ENCODE assay signal across 1 cellular context in the genomic region with DNA sequence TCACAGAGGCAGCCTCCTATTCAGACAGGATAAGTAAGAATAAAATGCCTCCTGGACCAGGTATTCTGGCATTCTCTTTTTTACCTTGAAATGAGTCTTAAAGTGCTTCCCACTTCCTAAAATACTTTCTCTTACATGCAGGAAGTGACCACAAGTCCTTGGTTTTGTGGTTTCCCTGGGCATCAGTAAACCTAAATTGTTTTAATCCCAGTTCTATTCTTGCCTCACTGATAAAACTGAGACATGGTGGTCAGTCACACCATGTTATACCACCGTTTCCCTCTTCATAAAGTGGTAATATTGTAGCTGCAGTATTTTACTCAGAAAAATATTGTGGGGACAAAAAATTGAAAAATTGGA.
TF ChIP-seq lines count a peak whose summit lies in the region.

No MANE protein-coding gene starts in this region.

TF ChIP-seq in GM23338, 12 proteins besides CTCF, POLR2A, EP300 and RAD21:
- TF ChIP-seq ZNF114 (CRISPR knock-in tag; IDR thresholded peaks at IDR 0.05): no peak
- TF ChIP-seq EZH2phosphoT487 (IDR thresholded peaks at IDR 0.05; ENCODE audit: unreplicated experiment): no peak
- no peak; the same call in 1 of the 2 replicates for TF ChIP-seq POLR2AphosphoS5 (IDR thresholded peaks at IDR 0.05; ENCODE audit: low read depth)
- TF ChIP-seq, protein P1, sequence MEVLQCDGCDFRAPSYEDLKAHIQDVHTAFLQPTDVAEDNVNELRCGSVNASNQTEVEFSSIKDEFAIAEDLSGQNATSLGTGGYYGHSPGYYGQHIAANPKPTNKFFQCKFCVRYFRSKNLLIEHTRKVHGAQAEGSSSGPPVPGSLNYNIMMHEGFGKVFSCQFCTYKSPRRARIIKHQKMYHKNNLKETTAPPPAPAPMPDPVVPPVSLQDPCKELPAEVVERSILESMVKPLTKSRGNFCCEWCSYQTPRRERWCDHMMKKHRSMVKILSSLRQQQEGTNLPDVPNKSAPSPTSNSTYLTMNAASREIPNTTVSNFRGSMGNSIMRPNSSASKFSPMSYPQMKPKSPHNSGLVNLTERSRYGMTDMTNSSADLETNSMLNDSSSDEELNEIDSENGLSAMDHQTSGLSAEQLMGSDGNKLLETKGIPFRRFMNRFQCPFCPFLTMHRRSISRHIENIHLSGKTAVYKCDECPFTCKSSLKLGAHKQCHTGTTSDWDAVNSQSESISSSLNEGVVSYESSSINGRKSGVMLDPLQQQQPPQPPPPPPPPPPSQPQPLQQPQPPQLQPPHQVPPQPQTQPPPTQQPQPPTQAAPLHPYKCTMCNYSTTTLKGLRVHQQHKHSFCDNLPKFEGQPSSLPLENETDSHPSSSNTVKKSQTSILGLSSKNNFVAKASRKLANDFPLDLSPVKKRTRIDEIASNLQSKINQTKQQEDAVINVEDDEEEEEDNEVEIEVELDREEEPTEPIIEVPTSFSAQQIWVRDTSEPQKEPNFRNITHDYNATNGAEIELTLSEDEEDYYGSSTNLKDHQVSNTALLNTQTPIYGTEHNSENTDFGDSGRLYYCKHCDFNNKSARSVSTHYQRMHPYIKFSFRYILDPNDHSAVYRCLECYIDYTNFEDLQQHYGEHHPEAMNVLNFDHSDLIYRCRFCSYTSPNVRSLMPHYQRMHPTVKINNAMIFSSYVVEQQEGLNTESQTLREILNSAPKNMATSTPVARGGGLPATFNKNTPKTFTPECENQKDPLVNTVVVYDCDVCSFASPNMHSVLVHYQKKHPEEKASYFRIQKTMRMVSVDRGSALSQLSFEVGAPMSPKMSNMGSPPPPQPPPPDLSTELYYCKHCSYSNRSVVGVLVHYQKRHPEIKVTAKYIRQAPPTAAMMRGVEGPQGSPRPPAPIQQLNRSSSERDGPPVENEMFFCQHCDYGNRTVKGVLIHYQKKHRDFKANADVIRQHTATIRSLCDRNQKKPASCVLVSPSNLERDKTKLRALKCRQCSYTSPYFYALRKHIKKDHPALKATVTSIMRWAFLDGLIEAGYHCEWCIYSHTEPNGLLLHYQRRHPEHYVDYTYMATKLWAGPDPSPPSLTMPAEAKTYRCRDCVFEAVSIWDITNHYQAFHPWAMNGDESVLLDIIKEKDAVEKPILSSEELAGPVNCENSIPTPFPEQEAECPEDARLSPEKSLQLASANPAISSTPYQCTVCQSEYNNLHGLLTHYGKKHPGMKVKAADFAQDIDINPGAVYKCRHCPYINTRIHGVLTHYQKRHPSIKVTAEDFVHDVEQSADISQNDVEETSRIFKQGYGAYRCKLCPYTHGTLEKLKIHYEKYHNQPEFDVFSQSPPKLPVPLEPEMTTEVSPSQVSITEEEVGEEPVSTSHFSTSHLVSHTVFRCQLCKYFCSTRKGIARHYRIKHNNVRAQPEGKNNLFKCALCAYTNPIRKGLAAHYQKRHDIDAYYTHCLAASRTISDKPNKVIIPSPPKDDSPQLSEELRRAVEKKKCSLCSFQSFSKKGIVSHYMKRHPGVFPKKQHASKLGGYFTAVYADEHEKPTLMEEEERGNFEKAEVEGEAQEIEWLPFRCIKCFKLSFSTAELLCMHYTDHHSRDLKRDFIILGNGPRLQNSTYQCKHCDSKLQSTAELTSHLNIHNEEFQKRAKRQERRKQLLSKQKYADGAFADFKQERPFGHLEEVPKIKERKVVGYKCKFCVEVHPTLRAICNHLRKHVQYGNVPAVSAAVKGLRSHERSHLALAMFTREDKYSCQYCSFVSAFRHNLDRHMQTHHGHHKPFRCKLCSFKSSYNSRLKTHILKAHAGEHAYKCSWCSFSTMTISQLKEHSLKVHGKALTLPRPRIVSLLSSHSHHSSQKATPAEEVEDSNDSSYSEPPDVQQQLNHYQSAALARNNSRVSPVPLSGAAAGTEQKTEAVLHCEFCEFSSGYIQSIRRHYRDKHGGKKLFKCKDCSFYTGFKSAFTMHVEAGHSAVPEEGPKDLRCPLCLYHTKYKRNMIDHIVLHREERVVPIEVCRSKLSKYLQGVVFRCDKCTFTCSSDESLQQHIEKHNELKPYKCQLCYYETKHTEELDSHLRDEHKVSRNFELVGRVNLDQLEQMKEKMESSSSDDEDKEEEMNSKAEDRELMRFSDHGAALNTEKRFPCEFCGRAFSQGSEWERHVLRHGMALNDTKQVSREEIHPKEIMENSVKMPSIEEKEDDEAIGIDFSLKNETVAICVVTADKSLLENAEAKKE (CRISPR knock-in tag; IDR thresholded peaks at IDR 0.05): no peak
- no peak for TF ChIP-seq NANOG (IDR thresholded peaks at IDR 0.05; ENCODE audit: borderline replicate concordance)
- TF ChIP-seq EZH2 (IDR thresholded peaks at IDR 0.05; ENCODE audit: low read depth, unreplicated experiment): no peak
- TF ChIP-seq, protein P2, sequence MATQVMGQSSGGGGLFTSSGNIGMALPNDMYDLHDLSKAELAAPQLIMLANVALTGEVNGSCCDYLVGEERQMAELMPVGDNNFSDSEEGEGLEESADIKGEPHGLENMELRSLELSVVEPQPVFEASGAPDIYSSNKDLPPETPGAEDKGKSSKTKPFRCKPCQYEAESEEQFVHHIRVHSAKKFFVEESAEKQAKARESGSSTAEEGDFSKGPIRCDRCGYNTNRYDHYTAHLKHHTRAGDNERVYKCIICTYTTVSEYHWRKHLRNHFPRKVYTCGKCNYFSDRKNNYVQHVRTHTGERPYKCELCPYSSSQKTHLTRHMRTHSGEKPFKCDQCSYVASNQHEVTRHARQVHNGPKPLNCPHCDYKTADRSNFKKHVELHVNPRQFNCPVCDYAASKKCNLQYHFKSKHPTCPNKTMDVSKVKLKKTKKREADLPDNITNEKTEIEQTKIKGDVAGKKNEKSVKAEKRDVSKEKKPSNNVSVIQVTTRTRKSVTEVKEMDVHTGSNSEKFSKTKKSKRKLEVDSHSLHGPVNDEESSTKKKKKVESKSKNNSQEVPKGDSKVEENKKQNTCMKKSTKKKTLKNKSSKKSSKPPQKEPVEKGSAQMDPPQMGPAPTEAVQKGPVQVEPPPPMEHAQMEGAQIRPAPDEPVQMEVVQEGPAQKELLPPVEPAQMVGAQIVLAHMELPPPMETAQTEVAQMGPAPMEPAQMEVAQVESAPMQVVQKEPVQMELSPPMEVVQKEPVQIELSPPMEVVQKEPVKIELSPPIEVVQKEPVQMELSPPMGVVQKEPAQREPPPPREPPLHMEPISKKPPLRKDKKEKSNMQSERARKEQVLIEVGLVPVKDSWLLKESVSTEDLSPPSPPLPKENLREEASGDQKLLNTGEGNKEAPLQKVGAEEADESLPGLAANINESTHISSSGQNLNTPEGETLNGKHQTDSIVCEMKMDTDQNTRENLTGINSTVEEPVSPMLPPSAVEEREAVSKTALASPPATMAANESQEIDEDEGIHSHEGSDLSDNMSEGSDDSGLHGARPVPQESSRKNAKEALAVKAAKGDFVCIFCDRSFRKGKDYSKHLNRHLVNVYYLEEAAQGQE (IDR thresholded peaks at IDR 0.05; ENCODE audit: unreplicated experiment): no peak
- no peak for TF ChIP-seq STAT1 (IDR thresholded peaks at IDR 0.05; ENCODE audit: unreplicated experiment)
- no peak for TF ChIP-seq JUNB (IDR thresholded peaks at IDR 0.05; ENCODE audit: unreplicated experiment)
- TF ChIP-seq, protein P3, sequence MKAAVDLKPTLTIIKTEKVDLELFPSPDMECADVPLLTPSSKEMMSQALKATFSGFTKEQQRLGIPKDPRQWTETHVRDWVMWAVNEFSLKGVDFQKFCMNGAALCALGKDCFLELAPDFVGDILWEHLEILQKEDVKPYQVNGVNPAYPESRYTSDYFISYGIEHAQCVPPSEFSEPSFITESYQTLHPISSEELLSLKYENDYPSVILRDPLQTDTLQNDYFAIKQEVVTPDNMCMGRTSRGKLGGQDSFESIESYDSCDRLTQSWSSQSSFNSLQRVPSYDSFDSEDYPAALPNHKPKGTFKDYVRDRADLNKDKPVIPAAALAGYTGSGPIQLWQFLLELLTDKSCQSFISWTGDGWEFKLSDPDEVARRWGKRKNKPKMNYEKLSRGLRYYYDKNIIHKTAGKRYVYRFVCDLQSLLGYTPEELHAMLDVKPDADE (IDR thresholded peaks at IDR 0.05): no peak
- no peak for TF ChIP-seq CREB1 (CRISPR knock-in tag; IDR thresholded peaks at IDR 0.05; ENCODE audit: low read depth)
- TF ChIP-seq ZNF331 (CRISPR knock-in tag; IDR thresholded peaks at IDR 0.05; ENCODE audit: low read depth): no peak
